27 cellular contexts compared by ENCODE assay signal in the genomic region with DNA sequence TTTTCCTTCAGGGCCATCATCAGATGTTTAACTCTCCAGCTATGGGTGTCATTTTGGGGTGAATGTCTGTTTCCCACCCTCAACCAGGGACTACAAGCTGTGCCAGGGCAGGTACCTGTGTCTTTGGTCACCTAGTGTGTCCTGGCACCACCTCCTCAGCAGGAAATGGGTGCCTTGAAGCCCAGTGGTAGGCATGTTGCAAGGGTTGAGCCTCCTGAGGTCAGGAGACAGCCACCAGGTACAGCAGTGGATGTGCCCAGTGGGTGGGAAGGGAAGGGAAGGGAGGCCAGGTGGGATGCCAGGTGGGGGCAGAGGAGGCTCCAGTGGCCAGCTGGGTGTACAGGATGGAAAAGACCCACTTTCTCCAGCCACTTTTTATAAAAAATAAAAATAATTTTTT.
"Had no signal": no experiment of that assay in that cellular context is flagged by ENCODE, and none has a peak within 500 bp of the region (broad histone marks: within the 10 kb centered on the region; RNA-seq: fewer than 3 reads in every experiment).

No MANE protein-coding gene starts in this region.

- H3K4me1 Mint-ChIP-seq: activated naive CD4-positive, alpha-beta T cell treated with anti-CD3 and anti-CD28 coated beads, Interleukin-2, amount 10 ng/mL, durations not matched to agents 7 days and 5 days; mesothelial cell of epicardium; naive B cell had no signal

- H3K36me3 ChIP-seq: brain microvascular endothelial cell, heart left ventricle, lower lobe of right lung, ovary, prostate gland, suprapubic skin, tibial artery had no signal

- H3K27me3 ChIP-seq: brain microvascular endothelial cell, ovary had no signal

- H3K4me3 Mint-ChIP-seq: activated naive CD4-positive, alpha-beta T cell treated with anti-CD3 and anti-CD28 coated beads, Interleukin-2, amount 10 ng/mL, durations not matched to agents 7 days and 5 days; activated naive CD8-positive, alpha-beta T cell treated with anti-CD3 and anti-CD28 coated beads, Interleukin-2, amount 10 ng/mL, durations not matched to agents 7 days and 5 days; activated T-helper 1 cell treated with anti-CD3 and anti-CD28 coated beads, Interleukin-12 subunit alpha, Interleukin-12 subunit beta, Interleukin-2, Interleukin-4 antibody, amounts not matched to agents 30 ng/mL and 10 ng/mL and 1 ng/mL, durations not matched to agents 14 hours and 24 hours and 36 hours; mesothelial cell of epicardium; naive B cell; nephron progenitor cell had no signal

- H3K36me3 Mint-ChIP-seq: activated naive CD4-positive, alpha-beta T cell treated with anti-CD3 and anti-CD28 coated beads, Interleukin-2, amount 10 ng/mL, durations not matched to agents 7 days and 5 days; activated naive CD8-positive, alpha-beta T cell treated with anti-CD3 and anti-CD28 coated beads, Interleukin-2, amount 10 ng/mL, durations not matched to agents 7 days and 5 days; mesothelial cell of epicardium; naive B cell had no signal

- FAIRE-seq: astrocyte had no signal

- H3K27ac Mint-ChIP-seq: activated naive CD4-positive, alpha-beta T cell treated with anti-CD3 and anti-CD28 coated beads, Interleukin-2, amount 10 ng/mL, durations not matched to agents 7 days and 5 days; activated naive CD8-positive, alpha-beta T cell treated with anti-CD3 and anti-CD28 coated beads, Interleukin-2, amount 10 ng/mL, durations not matched to agents 7 days and 5 days; activated T-helper 1 cell treated with anti-CD3 and anti-CD28 coated beads, Interleukin-12 subunit alpha, Interleukin-12 subunit beta, Interleukin-2, Interleukin-4 antibody, amounts not matched to agents 30 ng/mL and 10 ng/mL and 1 ng/mL, durations not matched to agents 14 hours and 24 hours and 36 hours; mesothelial cell of epicardium; naive B cell; nephron progenitor cell had no signal

- ATAC-seq: left lobe of liver had no signal

- H3K27ac ChIP-seq: lower lobe of right lung, ovary, prostate gland, suprapubic skin, tibial artery had no signal

- H3K4me1 ChIP-seq: prostate gland had no signal

- H3K4me3 ChIP-seq: heart left ventricle, lower lobe of right lung, ovary, prostate gland, smooth muscle cell, suprapubic skin, tibial artery had no signal

- H3K9me3 Mint-ChIP-seq: activated naive CD4-positive, alpha-beta T cell treated with anti-CD3 and anti-CD28 coated beads, Interleukin-2, amount 10 ng/mL, durations not matched to agents 7 days and 5 days had no signal

- DNase-seq: activated CD4-positive, alpha-beta T cell treated with anti-CD3 and anti-CD28 coated beads for 4 hours; activated CD4-positive, alpha-beta T cell treated with anti-CD3 and anti-CD28 coated beads, Interleukin-2, amount 50 U/mL, for 4 hours; activated CD8-positive, alpha-beta memory T cell treated with anti-CD3 and anti-CD28 coated beads, Interleukin-2, amount 50 U/mL, for 4 hours; activated effector memory CD4-positive, alpha-beta T cell treated with anti-CD3 and anti-CD28 coated beads, Interleukin-2, amount 50 U/mL, for 16 hours; activated naive CD4-positive, alpha-beta T cell treated with anti-CD3 and anti-CD28 coated beads, Interleukin-2, amount 10 ng/mL, durations not matched to agents 7 days and 5 days; activated naive CD8-positive, alpha-beta T cell treated with anti-CD3 and anti-CD28 coated beads, Interleukin-2, amount 10 ng/mL, durations not matched to agents 7 days and 5 days; activated T-cell treated with anti-CD3 and anti-CD28 coated beads, Interleukin-2, amount 50 U/mL, for 1 hour; brain microvascular endothelial cell; caudate nucleus; hypothalamus; kidney glomerular epithelial cell; naive B cell; nephron progenitor cell; ovary; stimulated activated CD4-positive, alpha-beta T cell treated with anti-CD3 and anti-CD28 coated beads, Interleukin-15, amount 100 ng/mL, for 24 hours; stimulated activated naive CD4-positive, alpha-beta T cell; T-helper 2 cell; tibial artery had no signal

- H3K9me3 ChIP-seq: lower lobe of right lung, ovary, prostate gland, suprapubic skin had no signal

- H3K4me2 ChIP-seq: smooth muscle cell had no signal
